8 cellular contexts compared by ENCODE assay signal in the genomic region with DNA sequence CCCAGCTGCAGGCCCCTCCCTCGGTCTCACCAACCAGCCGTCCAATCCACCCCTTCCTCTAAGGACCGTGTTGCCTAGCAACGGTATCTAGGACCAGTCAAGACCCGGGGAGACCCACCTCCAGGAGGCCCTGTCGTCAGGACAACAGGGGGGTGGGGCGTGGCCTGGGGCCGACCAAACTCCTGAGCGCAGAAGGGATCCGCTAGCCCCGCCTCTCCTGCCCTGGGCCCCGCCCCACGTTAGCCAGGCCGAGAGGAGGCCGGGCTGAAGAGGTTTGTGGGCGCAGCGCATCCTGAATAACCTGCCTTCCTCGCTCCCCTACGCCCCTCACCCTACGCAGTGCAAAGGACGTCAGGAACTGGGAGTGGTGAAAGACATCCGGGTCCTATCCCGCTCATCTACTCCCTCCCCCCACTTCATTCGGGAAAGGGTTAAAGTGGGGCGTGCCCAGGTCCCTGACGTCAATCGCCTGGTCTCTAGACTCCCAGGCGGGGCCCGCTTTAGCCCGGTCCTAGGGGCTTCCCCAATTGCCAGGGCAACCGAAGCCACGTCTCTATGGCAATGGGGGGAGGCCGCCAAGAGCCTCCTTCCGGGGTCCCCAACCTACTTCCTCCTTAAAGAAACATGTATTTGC. TPM values are rescaled to one million over a fixed set of nuclear protein-coding genes. Genes with fewer than 3 reads are reported as not detected.
DNase-seq lines count a peak whose midpoint lies in the region; ATAC-seq and TF ChIP-seq lines count a peak whose summit lies in the region.

No MANE protein-coding gene starts in this region.

- no peaks in the 10 kb centered on the region for H3K9me3 Mint-ChIP-seq in activated naive CD4-positive, alpha-beta T cell treated with anti-CD3 and anti-CD28 coated beads, Interleukin-2, amount 10 ng/mL, durations not matched to agents 7 days and 5 days
- H3K9me3 Mint-ChIP-seq in glutamatergic neuron (ENCODE audit: unreplicated experiment): peaks cover 17% of the 10 kb centered on the region

- peak overlapping the region; percentile 85 for H3K27ac Mint-ChIP-seq in activated naive CD4-positive, alpha-beta T cell treated with anti-CD3 and anti-CD28 coated beads, Interleukin-2, amount 10 ng/mL, durations not matched to agents 7 days and 5 days
- H3K27ac Mint-ChIP-seq in glutamatergic neuron (ENCODE audit: unreplicated experiment): peak overlapping the region; percentile 98

- H3K36me3 Mint-ChIP-seq in activated naive CD4-positive, alpha-beta T cell treated with anti-CD3 and anti-CD28 coated beads, Interleukin-2, amount 10 ng/mL, durations not matched to agents 7 days and 5 days: peaks cover 1% of the 10 kb centered on the region
- H3K36me3 Mint-ChIP-seq in glutamatergic neuron (ENCODE audit: unreplicated experiment): no peaks in the 10 kb centered on the region

- no peaks in the 10 kb centered on the region for H3K27me3 ChIP-seq in osteoblast (ENCODE audit: insufficient read depth, low read length)
- no peaks in the 10 kb centered on the region for H3K27me3 ChIP-seq in suprapubic skin

- DNase-seq in AG08396 (ENCODE audit: low spot score) (peak; percentile 90), RPMI8226 (peak; percentile 63), glutamatergic neuron (peak; percentile 98), osteoblast (ENCODE audit: insufficient read length, low spot score, missing footprints) (peak; percentile 99), suprapubic skin (ENCODE audit: low spot score in 2 of 2) (peak; percentile 93 to 94)
- peak; percentile 96 for DNase-seq in activated naive CD4-positive, alpha-beta T cell treated with anti-CD3 and anti-CD28 coated beads, Interleukin-2, amount 10 ng/mL, durations not matched to agents 7 days and 5 days

- H3K4me3 ChIP-seq in osteoblast (ENCODE audit: insufficient read depth, low read length): peak overlapping the region; percentile 76
- H3K4me3 ChIP-seq in suprapubic skin: peak overlapping the region; percentile 49

- peaks cover 8% of the 10 kb centered on the region for H3K4me1 ChIP-seq in osteoblast (ENCODE audit: insufficient read depth, low read length)
- peaks cover 14% of the 10 kb centered on the region for H3K4me1 ChIP-seq in suprapubic skin

- H3K4me1 Mint-ChIP-seq in activated naive CD4-positive, alpha-beta T cell treated with anti-CD3 and anti-CD28 coated beads, Interleukin-2, amount 10 ng/mL, durations not matched to agents 7 days and 5 days: peaks cover 35% of the 10 kb centered on the region
- peaks cover 40% of the 10 kb centered on the region for H3K4me1 Mint-ChIP-seq in glutamatergic neuron (ENCODE audit: low read depth, unreplicated experiment)

- peak overlapping the region; percentile 53 for H3K4me3 Mint-ChIP-seq in activated naive CD4-positive, alpha-beta T cell treated with anti-CD3 and anti-CD28 coated beads, Interleukin-2, amount 10 ng/mL, durations not matched to agents 7 days and 5 days
- H3K4me3 Mint-ChIP-seq in glutamatergic neuron (ENCODE audit: unreplicated experiment): peak overlapping the region; percentile 85

- H3K79me2 ChIP-seq in osteoblast (ENCODE audit: insufficient read depth, low read length): peaks cover 34% of the 10 kb centered on the region

- TF ChIP-seq CTCF in glutamatergic neuron (IDR thresholded peaks at IDR 0.05; ENCODE audit: partially characterized antibody, unreplicated experiment) (no peak), osteoblast (IDR thresholded peaks at IDR 0.05; ENCODE audit: extremely low read depth, low read depth, low read length) (no peak), suprapubic skin (IDR thresholded peaks at IDR 0.05) (no peak)

- H4K20me1 ChIP-seq in osteoblast (ENCODE audit: insufficient read depth, low read length): peaks cover 32% of the 10 kb centered on the region

- WGBS in suprapubic skin: 3% methylated on average over 29 of the region's 34 CpGs

- peak overlapping the region; percentile 92 for H3K4me2 ChIP-seq in osteoblast (ENCODE audit: insufficient read depth, low read length)

- H3K9me3 ChIP-seq in osteoblast (ENCODE audit: low read depth, low read length) (no peaks in the 10 kb centered on the region), suprapubic skin (no peaks in the 10 kb centered on the region)

- H3K27ac ChIP-seq in osteoblast (ENCODE audit: low read depth, low read length) (peak overlapping the region; percentile 74), suprapubic skin (no peak overlapping the region)

- TF ChIP-seq EP300 in suprapubic skin (IDR thresholded peaks at IDR 0.05): no peak

- CTCF ChIA-PET in activated naive CD4-positive, alpha-beta T cell treated with anti-CD3 and anti-CD28 coated beads, Interleukin-2, amount 10 ng/mL, durations not matched to agents 7 days and 5 days (lab: Charles Lee): no interaction called here

- ATAC-seq in GM19025 (IDR thresholded peaks at IDR 0.05; ENCODE audit: low read depth, unreplicated experiment) (peak; percentile 86), HG03342 (IDR thresholded peaks at IDR 0.05; ENCODE audit: unreplicated experiment) (peak; percentile 76)

- peaks cover 30% of the 10 kb centered on the region for H3K27me3 Mint-ChIP-seq in activated naive CD4-positive, alpha-beta T cell treated with anti-CD3 and anti-CD28 coated beads, Interleukin-2, amount 10 ng/mL, durations not matched to agents 7 days and 5 days
- H3K27me3 Mint-ChIP-seq in glutamatergic neuron (ENCODE audit: unreplicated experiment): peaks cover 23% of the 10 kb centered on the region

- no peak for TF ChIP-seq POLR2A in suprapubic skin (IDR thresholded peaks at IDR 0.05)

- H2AFZ ChIP-seq in osteoblast (ENCODE audit: low read length): peak overlapping the region; percentile 79

- peaks cover 26% of the 10 kb centered on the region for H3K36me3 ChIP-seq in osteoblast (ENCODE audit: insufficient read depth, low read length)
- H3K36me3 ChIP-seq in suprapubic skin: peaks cover 16% of the 10 kb centered on the region

RNA-seq across cellular contexts. Expression of gene DLG4, which starts 14.7 kb away (rescaled TPM):
- total RNA-seq in glutamatergic neuron (ENCODE audit: unreplicated experiment): 157 TPM
- total RNA-seq in osteoblast: 10.1 and 11.8 TPM in 2 replicates
- total RNA-seq in suprapubic skin: 10 to 100 TPM in 1 of 4 donors, 1 to 10 TPM in 3; 2.9 to 12.7 (median 3.2) TPM

RNA-seq across cellular contexts. Expression of gene ACADVL, which starts 14.8 kb away (rescaled TPM):
- total RNA-seq in glutamatergic neuron (ENCODE audit: unreplicated experiment): 375 TPM
- 162 and 163 TPM in 2 replicates for total RNA-seq in osteoblast
- 1,000 to 10,000 TPM in 1 of 4 donors, 100 to 1,000 TPM in 3; 565 to 1,687 (median 703) TPM for total RNA-seq in suprapubic skin

RNA-seq across cellular contexts. Expression of gene ASGR1, which starts 25.8 kb away (rescaled TPM):
- total RNA-seq in glutamatergic neuron (ENCODE audit: unreplicated experiment) (29.0 TPM), osteoblast (0.88 and 1.1 TPM in 2 replicates), suprapubic skin (1 to 10 TPM; 1.3 to 2.3 (median 2.0) TPM)

RNA-seq across cellular contexts. Expression of gene DVL2, which starts 29.4 kb away (rescaled TPM):
- total RNA-seq in glutamatergic neuron (ENCODE audit: unreplicated experiment): 79.1 TPM
- 106 and 123 TPM in 2 replicates for total RNA-seq in osteoblast
- total RNA-seq in suprapubic skin: 10 to 100 TPM; 53.2 to 78.1 (median 55.5) TPM

RNA-seq across cellular contexts. Expression of gene PHF23, which starts 34.3 kb away (rescaled TPM):
- total RNA-seq in glutamatergic neuron (ENCODE audit: unreplicated experiment) (72.3 TPM), osteoblast (53.2 and 55.4 TPM in 2 replicates), suprapubic skin (10 to 100 TPM; 19.0 to 35.0 (median 29.1) TPM)

Comparison
In these comparisons a context has a peak if more than half of its experiments do, and no peak if none do; other contexts are left out.
1. RNA of gene DLG4, which starts 14.7 kb away (total RNA-seq): 157 TPM in glutamatergic neuron (single experiment); 10.1 to 11.8 TPM in osteoblast and 2.9 to 12.7 TPM in suprapubic skin; every median in the first group is over 10 times any median in the second.
2. Peak in every context shown above with its lines, with median percentiles within 50 percentile points of each other: DNase-seq.